In genomic region chr22:23716811-23717801, GRCh38 we compare ENCODE assay signal across 7 cellular contexts.
DNase-seq lines count a peak whose midpoint lies in the region; ATAC-seq lines count a peak whose summit lies in the region.

No MANE protein-coding gene starts in this region.

- ATAC-seq in GM18517 (IDR thresholded peaks at IDR 0.05; ENCODE audit: unreplicated experiment) (peak; percentile 63), HG03159 (IDR thresholded peaks at IDR 0.05; ENCODE audit: unreplicated experiment) (peak; percentile 72)

- H3K27ac ChIP-seq in cingulate gyrus (ENCODE audit: low read depth, low read length), result peak overlapping the region; percentile 75

- DNase-seq in NCI-H510A treated with DMSO at 0.1 percent for 48 hours (lab: John Stamatoyannopoulos, UW), result peak; percentile 59
- DNase-seq in activated CD4-positive, alpha-beta T cell treated with anti-CD3 and anti-CD28 coated beads for 48 hours, result peak; percentile 88
- peak; percentile 82 for DNase-seq in kidney tubule cell (ENCODE audit: low spot score)
- peak; percentile 58 to 71 for DNase-seq in stimulated activated CD4-positive, alpha-beta T cell treated with anti-CD3 and anti-CD28 coated beads, Interleukin-15, amount 100 ng/mL, for 48 hours (ENCODE audit: low read depth in 2 of 2)

Comparison
In these comparisons a context has a peak if more than half of its experiments do, and no peak if none do; other contexts are left out.
1. Peak in every context shown above with its lines: DNase-seq, ATAC-seq and H3K27ac ChIP-seq.